8 cellular contexts compared by ENCODE assay signal in the genomic region with DNA sequence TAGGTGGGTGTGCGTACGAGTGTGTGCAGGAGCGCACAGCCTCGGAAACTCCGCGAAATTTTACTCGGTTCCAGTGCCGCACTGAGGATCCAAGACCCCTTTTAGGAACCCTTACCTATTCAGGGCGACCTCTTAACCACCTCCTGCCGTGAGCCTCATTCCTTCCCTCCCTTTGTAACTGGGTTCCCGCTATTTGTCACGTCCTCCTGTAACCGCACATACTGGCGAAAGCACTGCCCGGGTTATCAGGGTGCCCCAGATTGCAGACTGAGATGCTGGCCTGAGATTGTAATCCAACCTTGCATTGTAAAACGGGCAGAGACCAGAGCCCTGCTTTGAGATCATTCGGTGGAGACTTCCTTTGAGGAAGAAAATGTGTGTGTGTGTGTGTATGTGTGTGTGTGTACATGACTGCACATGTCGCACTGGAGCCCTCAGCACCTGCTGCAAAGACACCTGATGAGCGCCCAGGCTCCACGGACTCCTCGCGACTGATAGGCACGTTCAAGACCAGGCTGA.
DNase-seq lines count a peak whose midpoint lies in the region; ATAC-seq and TF ChIP-seq lines count a peak whose summit lies in the region.

No MANE protein-coding gene starts in this region.

- peaks cover 62% of the 10 kb centered on the region in 2 experiments for H3K4me1 ChIP-seq in neutrophil (ENCODE audit: control insufficient read depth in 1 of 2, insufficient read depth in 1 of 2, low read depth in 1 of 2, low read length in 1 of 2)

- H3K27ac Mint-ChIP-seq in activated T-cell treated with anti-CD3 and anti-CD28 coated beads, Interleukin-2, amount 50 U/mL, for 24 hours, result peak overlapping the region; percentile 95

- TF ChIP-seq CTCF in fibroblast of villous mesenchyme (IDR thresholded peaks at IDR 0.05; ENCODE audit: insufficient read depth, low read depth, low read length) (no peak), neutrophil (IDR thresholded peaks at IDR 0.05) (no peak)

- no peaks in the 10 kb centered on the region for H3K27me3 Mint-ChIP-seq in activated T-cell treated with anti-CD3 and anti-CD28 coated beads, Interleukin-2, amount 50 U/mL, for 24 hours

- peak overlapping the region; percentile 87 for H3K27ac ChIP-seq in neutrophil

- DNase-seq in NCI-H2196 (lab: John Stamatoyannopoulos, UW; ENCODE audit: unreplicated experiment), result peak; percentile 32
- DNase-seq in NCI-H2196 treated with DMSO at 0.1 percent for 48 hours (lab: John Stamatoyannopoulos, UW; ENCODE audit: unreplicated experiment), result no peak
- DNase-seq in NCI-H2029 (lab: John Stamatoyannopoulos, UW), result peak; percentile 16
- DNase-seq in activated T-cell treated with anti-CD3 and anti-CD28 coated beads, Interleukin-2, amount 50 U/mL, for 24 hours, result peak; percentile 72
- DNase-seq in fibroblast of villous mesenchyme (ENCODE audit: low read depth), result peak; percentile 20

- peaks cover 66% of the 10 kb centered on the region for H3K4me1 Mint-ChIP-seq in activated T-cell treated with anti-CD3 and anti-CD28 coated beads, Interleukin-2, amount 50 U/mL, for 24 hours (ENCODE audit: low read depth)

- ATAC-seq in HG02571 (IDR thresholded peaks at IDR 0.05; ENCODE audit: unreplicated experiment) (peak; percentile 5), GM21786 (IDR thresholded peaks at IDR 0.05; ENCODE audit: unreplicated experiment) (no peak)

- H3K4me3 Mint-ChIP-seq in activated T-cell treated with anti-CD3 and anti-CD28 coated beads, Interleukin-2, amount 50 U/mL, for 24 hours, result peak overlapping the region; percentile 91

- H3K9me3 ChIP-seq in neutrophil, result no peaks in the 10 kb centered on the region

- H3K36me3 Mint-ChIP-seq in activated T-cell treated with anti-CD3 and anti-CD28 coated beads, Interleukin-2, amount 50 U/mL, for 24 hours (ENCODE audit: low read depth), result peaks cover 45% of the 10 kb centered on the region

- H3K4me3 ChIP-seq in fibroblast of villous mesenchyme (ENCODE audit: low read depth, low read length) (peak overlapping the region; percentile 91), neutrophil (ENCODE audit: low read depth in 1 of 2, low read length in 1 of 2) (peak overlapping the region; percentile 90 to 94)

- no peaks in the 10 kb centered on the region for H3K27me3 ChIP-seq in neutrophil

- no peaks in the 10 kb centered on the region for H3K36me3 ChIP-seq in neutrophil

- H3K9me3 Mint-ChIP-seq in activated T-cell treated with anti-CD3 and anti-CD28 coated beads, Interleukin-2, amount 50 U/mL, for 24 hours, result peaks cover 8% of the 10 kb centered on the region
